ENCODE assay signal across 8 cellular contexts in genomic region chr1:155061381-155062150, GRCh38.
DNase-seq lines count a peak whose midpoint lies in the region; ATAC-seq and FAIRE-seq lines count a peak whose summit lies in the region.

No MANE protein-coding gene starts in this region.

- no peaks in the 10 kb centered on the region for H3K27me3 Mint-ChIP-seq in effector memory CD8-positive, alpha-beta T cell

- peak overlapping the region in 1 of 2 donors; percentile 12 for H3K4me3 Mint-ChIP-seq in effector memory CD8-positive, alpha-beta T cell

- no peaks in the 10 kb centered on the region for H3K9me3 Mint-ChIP-seq in effector memory CD8-positive, alpha-beta T cell

- peak; percentile 100 for FAIRE-seq in GM18507 (lab: Jason Lieb, UNC)

- peaks cover 24 to 32% of the 10 kb centered on the region in 2 donors for H3K4me1 Mint-ChIP-seq in effector memory CD8-positive, alpha-beta T cell (ENCODE audit: low read depth in 2 of 2)

- H3K36me3 Mint-ChIP-seq in effector memory CD8-positive, alpha-beta T cell (ENCODE audit: insufficient read depth) = peaks cover 16% of the 10 kb centered on the region

- peak; percentile 75 for DNase-seq in 8988T
- peak; percentile 83 for DNase-seq in GM18507 (ENCODE audit: extremely low spot score, insufficient read length, low read depth)
- DNase-seq in HuH-7.5 (ENCODE audit: low spot score) = peak; percentile 97
- peak; percentile 63 to 78 for DNase-seq in NOMO-1 (lab: John Stamatoyannopoulos, UW; ENCODE audit: unreplicated experiment in 2 of 2)
- DNase-seq in activated CD8-positive, alpha-beta memory T cell treated with anti-CD3 and anti-CD28 coated beads for 24 hours = peak; percentile 100
- DNase-seq in effector memory CD8-positive, alpha-beta T cell = peak; percentile 97 to 98 (median 98)
- peak; percentile 77 for DNase-seq in midbrain (lab: John Stamatoyannopoulos, UW)
- peak; percentile 93 to 98 for DNase-seq in stimulated activated CD8-positive, alpha-beta memory T cell treated with anti-CD3 and anti-CD28 coated beads, Interleukin-4, amount 100 ng/mL, for 1 hour (ENCODE audit: low read depth in 2 of 2, low spot score in 1 of 2)

- no peak overlapping the region for H3K27ac Mint-ChIP-seq in effector memory CD8-positive, alpha-beta T cell

- ATAC-seq in effector memory CD8-positive, alpha-beta T cell (replicated peaks) = peak; percentile 63

Comparison
In these comparisons a context has a peak if more than half of its experiments do, and no peak if none do; other contexts are left out.
1. Peak in every context shown above with its lines: DNase-seq and ATAC-seq.